In the genomic region with DNA sequence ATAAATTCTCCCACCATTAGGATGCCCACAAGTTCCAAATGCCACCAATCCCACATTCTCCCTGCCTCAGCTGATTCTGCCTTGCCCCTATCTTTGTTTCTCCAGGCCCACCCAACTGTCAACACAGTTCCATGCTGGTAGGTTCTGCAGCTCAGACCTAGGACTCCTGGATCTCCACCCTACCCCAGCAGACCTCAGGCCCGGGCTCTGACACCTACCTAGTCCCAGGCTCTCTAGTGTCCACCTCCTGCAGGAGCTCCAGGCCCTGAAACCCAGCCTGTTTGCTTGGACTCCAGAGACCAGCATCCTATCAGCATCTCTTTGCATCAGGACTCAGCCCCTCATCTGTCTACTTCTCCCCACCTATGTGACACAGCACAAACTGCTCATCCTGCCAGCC, we compare ENCODE assay signal across 27 cellular contexts.
DNase-seq lines count a peak whose midpoint lies in the region; ATAC-seq and TF ChIP-seq lines count a peak whose summit lies in the region.
"Had no signal": no experiment of that assay in that cellular context is flagged by ENCODE, and none has a peak within 500 bp of the region (broad histone marks: within the 10 kb centered on the region; RNA-seq: fewer than 3 reads in every experiment).

No MANE protein-coding gene starts in this region.

- peaks cover 22% of the 10 kb centered on the region for H3K27me3 Mint-ChIP-seq in endothelial cell (ENCODE audit: unreplicated experiment)

- H2BK5ac ChIP-seq in IMR-90 (ENCODE audit: low read depth, low read length, poor library complexity, severe bottlenecking), result no peak overlapping the region

- CTCF ChIA-PET in IMR-90 (lab: Yijun Ruan, JAX), result interaction anchor here (1.1 kb wide), 1 partner anchor 96 kb away, joined by 3 read pairs; no protein-coding TSS in a partner anchor

- no CpG with 5 or more reads among the region's 1 CpG for WGBS in IMR-90 (ENCODE audit: extremely low coverage in 2 of 2, insufficient read length in 1 of 2), 2 experiments

- no peak overlapping the region for H3K27ac ChIP-seq in IMR-90 (ENCODE audit: insufficient read depth, low read length)
- no peak overlapping the region for H3K27ac ChIP-seq in osteoblast (ENCODE audit: low read depth, low read length)
- H3K27ac ChIP-seq: HL-60 had no signal

- POLR2A ChIA-PET in IMR-90 (lab: Charles Lee; ENCODE audit: unreplicated experiment), result no interaction called here

- intact Hi-C loops in Right ventricle myocardium inferior (cut with DNase I) (loop anchor here (2.0 kb wide), 1 partner anchor 97 kb away; no protein-coding TSS in a partner anchor), cardiac septum (cut with DNase I) (no loop called here), IMR-90 (cut with micrococcal nuclease) (no loop called here)

- no peaks in the 10 kb centered on the region for H3K36me3 ChIP-seq in IMR-90 (ENCODE audit: control insufficient read depth, insufficient read depth, low read length)
- no peaks in the 10 kb centered on the region for H3K36me3 ChIP-seq in osteoblast (ENCODE audit: insufficient read depth, low read length)

- no peak overlapping the region for H2BK20ac ChIP-seq in IMR-90 (ENCODE audit: low read depth, low read length)

- no peaks in the 10 kb centered on the region for H3K79me2 ChIP-seq in osteoblast (ENCODE audit: insufficient read depth, low read length)

- H3K9me1 ChIP-seq in IMR-90 (ENCODE audit: insufficient read depth, low read length), result no peaks in the 10 kb centered on the region

- no peak overlapping the region for H3K23ac ChIP-seq in IMR-90 (ENCODE audit: low read depth, low read length)

- H3K4me1 Mint-ChIP-seq in endothelial cell (ENCODE audit: unreplicated experiment), result peaks cover 13% of the 10 kb centered on the region

- H2AK5ac ChIP-seq in IMR-90 (ENCODE audit: low read depth, low read length), result no peak overlapping the region

- H4K20me1 ChIP-seq in IMR-90 (ENCODE audit: insufficient read depth, low read length) (peaks cover 5% of the 10 kb centered on the region; the same call in 1 of the 2 replicates), osteoblast (ENCODE audit: insufficient read depth, low read length) (peaks cover 5% of the 10 kb centered on the region)

- H3K27me3 ChIP-seq in IMR-90 (ENCODE audit: control insufficient read depth, insufficient read depth, low read length) (peaks cover 98% of the 10 kb centered on the region), osteoblast (ENCODE audit: insufficient read depth, low read length) (peaks cover 91% of the 10 kb centered on the region)
- H3K27me3 ChIP-seq: BE2C had no signal

- H3K9ac ChIP-seq in IMR-90 (ENCODE audit: low read depth, low read length), result no peak overlapping the region

- dilution Hi-C loops in IMR-90 (cut with HindIII; ENCODE audit: low sequenced_read_pairs, unreplicated experiment), result no loop called here

- TF ChIP-seq CTCF in IMR-90 (conservative IDR thresholded peaks at IDR 0.05; ENCODE audit: low read depth, low read length) (no peak), endothelial cell (IDR thresholded peaks at IDR 0.05; ENCODE audit: unreplicated experiment) (no peak), osteoblast (IDR thresholded peaks at IDR 0.05; ENCODE audit: extremely low read depth, low read depth, low read length) (no peak)

- no peak overlapping the region for H3K18ac ChIP-seq in IMR-90 (ENCODE audit: low read depth, low read length)

- H3K9me3 Mint-ChIP-seq in endothelial cell (ENCODE audit: unreplicated experiment), result no peaks in the 10 kb centered on the region
- H3K9me3 Mint-ChIP-seq: CD8-positive, alpha-beta memory T cell had no signal

- TF ChIP-seq POLR2A in IMR-90 (IDR thresholded peaks at IDR 0.05; ENCODE audit: low read depth, low read length), result no peak

- BruUV-seq in IMR-90 (replicated peaks; lab: Mats Ljungman, UMichigan), result no TSS peak

- no peak overlapping the region for H3K27ac Mint-ChIP-seq in endothelial cell (ENCODE audit: unreplicated experiment)
- H3K27ac Mint-ChIP-seq: CD14-positive monocyte; CD8-positive, alpha-beta memory T cell had no signal

- no peak overlapping the region for H2AK9ac ChIP-seq in IMR-90 (replicated peaks; ENCODE audit: low read depth, low read length, poor library complexity)

- H2BK15ac ChIP-seq in IMR-90 (ENCODE audit: low read depth, low read length), result no peak overlapping the region

- H2AFZ ChIP-seq in IMR-90 (replicated peaks; ENCODE audit: low read length, poor library complexity) (peak overlapping the region; percentile 22), osteoblast (ENCODE audit: low read length) (no peak overlapping the region)

- no peak overlapping the region for H3K4me3 ChIP-seq in IMR-90 (ENCODE audit: insufficient read depth, low read depth, low read length)
- H3K4me3 ChIP-seq in osteoblast (ENCODE audit: insufficient read depth, low read length), result no peak overlapping the region

- in situ Hi-C loops in IMR-90 (cut with MboI; ENCODE audit: low sequenced_read_pairs), result loop anchor here (5.0 to 10.0 kb wide), 2 partner anchors 57 to 95 kb away; no protein-coding TSS in a partner anchor

- H3K4me1 ChIP-seq in IMR-90 (ENCODE audit: control insufficient read depth, insufficient read depth, low read length), result no peaks in the 10 kb centered on the region; the same call in 1 of the 2 replicates
- no peaks in the 10 kb centered on the region for H3K4me1 ChIP-seq in osteoblast (ENCODE audit: insufficient read depth, low read length)
- H3K4me1 ChIP-seq: BE2C had no signal

- no peak overlapping the region for H4K5ac ChIP-seq in IMR-90 (ENCODE audit: low read depth, low read length)

- ATAC-seq in Right ventricle myocardium inferior (no peak), IMR-90 (ENCODE audit: low read depth) (no peak), GM21360 (IDR thresholded peaks at IDR 0.05; ENCODE audit: unreplicated experiment) (no peak)
- ATAC-seq: PC-3 had no signal

- H4K91ac ChIP-seq in IMR-90 (ENCODE audit: insufficient read depth, low read depth, low read length), result no peak overlapping the region

- peak; percentile 16 for DNase-seq in Right ventricle myocardium inferior (ENCODE audit: missing footprints)
- DNase-seq in cardiac septum (ENCODE audit: low spot score), result no peak
- no peak for DNase-seq in IMR-90
- no peak for DNase-seq in endothelial cell (ENCODE audit: low spot score)
- DNase-seq in osteoblast (ENCODE audit: insufficient read length, low spot score, missing footprints), result peak; percentile 88
- DNase-seq in NCI-H446 (lab: John Stamatoyannopoulos, UW), result no peak
- DNase-seq in activated CD8-positive, alpha-beta memory T cell treated with anti-CD3 and anti-CD28 coated beads, Interleukin-2, amount 50 U/mL, for 48 hours, result no peak
- DNase-seq: 8988T; ACHN; BE2C; DMS79 treated with DMSO at 0.1 percent for 48 hours; GF-D8; HCEC 1CT; Karpas-422; NCI-H1105; NCI-H1436 treated with DMSO at 0.1 percent for 48 hours; NCI-H1930; NCI-H2107; NCI-H524 treated with DMSO at 0.1 percent for 48 hours; NCI-H774; NK-92 treated with Interleukin-12 subunit alpha and Interleukin-12 subunit beta, amount 100 ng/mL, for 24 hours; PC-3; SHP77 had no signal

- no peak overlapping the region for H4K8ac ChIP-seq in IMR-90 (ENCODE audit: low read depth in 2 of 2, low read length in 2 of 2)

- H3K9me3 ChIP-seq in IMR-90 (ENCODE audit: control insufficient read depth, insufficient read depth, low read length), result peaks cover 7% of the 10 kb centered on the region; the same call in 1 of the 2 replicates
- no peaks in the 10 kb centered on the region for H3K9me3 ChIP-seq in osteoblast (ENCODE audit: low read depth, low read length)
- H3K9me3 ChIP-seq: BE2C had no signal

- no peak overlapping the region for H3K4me2 ChIP-seq in IMR-90 (ENCODE audit: low read depth, low read length)
- no peak overlapping the region for H3K4me2 ChIP-seq in osteoblast (ENCODE audit: insufficient read depth, low read length)

- no peaks in the 10 kb centered on the region for H3K79me1 ChIP-seq in IMR-90 (ENCODE audit: low read depth in 1 of 2, low read length in 2 of 2)

- H2BK120ac ChIP-seq in IMR-90 (ENCODE audit: low read depth, low read length), result no peak overlapping the region

- H3K56ac ChIP-seq in IMR-90 (ENCODE audit: extremely low read depth, insufficient read depth, low read length), result no peak overlapping the region

- no peak for TF ChIP-seq RAD21 in IMR-90 (IDR thresholded peaks at IDR 0.05; ENCODE audit: low read length)

- peak overlapping the region; percentile 22 for H3K4me3 Mint-ChIP-seq in endothelial cell (ENCODE audit: unreplicated experiment)

- no peak overlapping the region for H3K4ac ChIP-seq in IMR-90 (ENCODE audit: low read depth, low read length)

- peaks cover 27% of the 10 kb centered on the region for H3K36me3 Mint-ChIP-seq in endothelial cell (ENCODE audit: low read depth, unreplicated experiment)

- no peak overlapping the region for H3K14ac ChIP-seq in IMR-90 (replicated peaks; ENCODE audit: low read depth, low read length)

TF ChIP-seq in IMR-90, 13 proteins besides CTCF, POLR2A, EP300 and RAD21:
- TF ChIP-seq SMC3 (IDR thresholded peaks at IDR 0.05; ENCODE audit: low read depth, low read length) (no peak), MXI1 (IDR thresholded peaks at IDR 0.05; ENCODE audit: borderline replicate concordance, low read depth, low read length) (no peak)
- TF ChIP-seq, protein P1, sequence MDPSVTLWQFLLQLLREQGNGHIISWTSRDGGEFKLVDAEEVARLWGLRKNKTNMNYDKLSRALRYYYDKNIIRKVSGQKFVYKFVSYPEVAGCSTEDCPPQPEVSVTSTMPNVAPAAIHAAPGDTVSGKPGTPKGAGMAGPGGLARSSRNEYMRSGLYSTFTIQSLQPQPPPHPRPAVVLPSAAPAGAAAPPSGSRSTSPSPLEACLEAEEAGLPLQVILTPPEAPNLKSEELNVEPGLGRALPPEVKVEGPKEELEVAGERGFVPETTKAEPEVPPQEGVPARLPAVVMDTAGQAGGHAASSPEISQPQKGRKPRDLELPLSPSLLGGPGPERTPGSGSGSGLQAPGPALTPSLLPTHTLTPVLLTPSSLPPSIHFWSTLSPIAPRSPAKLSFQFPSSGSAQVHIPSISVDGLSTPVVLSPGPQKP (IDR thresholded peaks at IDR 0.05; ENCODE audit: borderline replicate concordance, low read depth, low read length), result no peak

Comparison
In these comparisons a context has a peak if more than half of its experiments do, and no peak if none do; other contexts are left out.
1. DNase-seq: peak in Right ventricle myocardium inferior (single experiment) and osteoblast (single experiment); none in cardiac septum (single experiment), IMR-90 (single experiment), endothelial cell (single experiment), NCI-H446 (0 of 2) and activated CD8-positive, alpha-beta memory T cell treated with anti-CD3 and anti-CD28 coated beads, Interleukin-2, amount 50 U/mL, for 48 hours (single experiment).